Comparison of ENCODE assay signal across 16 cellular contexts in the genomic region with DNA sequence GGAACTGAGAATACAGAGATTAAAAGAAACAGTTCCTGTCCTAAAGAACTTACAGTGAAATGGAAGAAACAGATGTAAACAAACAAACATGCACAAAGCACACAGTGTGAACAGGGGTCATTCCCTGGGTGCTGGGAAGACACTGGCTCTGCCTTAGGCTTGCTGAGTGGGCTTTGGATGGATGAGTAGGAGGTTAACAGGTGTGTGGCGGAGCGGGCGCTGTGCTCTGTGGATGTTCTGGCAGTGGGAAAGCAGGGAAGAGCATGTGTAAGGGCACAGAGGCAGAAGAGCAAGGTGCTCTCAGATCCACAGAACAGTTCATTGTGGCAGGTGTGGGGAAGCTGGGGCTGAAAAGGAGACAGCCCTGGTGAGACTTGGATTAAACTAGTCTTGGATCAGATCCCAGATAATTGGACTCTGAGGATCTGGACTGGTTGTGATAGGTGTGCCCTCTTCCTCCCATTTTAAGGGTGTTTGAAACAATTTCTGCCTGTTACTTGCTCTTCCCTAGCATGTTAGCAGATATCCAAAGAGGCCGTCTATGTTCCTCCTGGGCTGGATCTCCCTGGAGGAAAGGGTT. TPM values are rescaled to one million over a fixed set of nuclear protein-coding genes. Genes with fewer than 3 reads are reported as not detected.
A peak's percentile ranks its signal among the peaks of the same experiment; 100 is the strongest.
DNase-seq lines count a peak whose midpoint lies in the region; ATAC-seq, FAIRE-seq and TF ChIP-seq lines count a peak whose summit lies in the region.
"Had no signal": no experiment of that assay in that cellular context is flagged by ENCODE, and none has a peak within 500 bp of the region (broad histone marks: within the 10 kb centered on the region; RNA-seq: fewer than 3 reads in every experiment).

No MANE protein-coding gene starts in this region.

- H3K27ac Mint-ChIP-seq in activated naive CD4-positive, alpha-beta T cell treated with anti-CD3 and anti-CD28 coated beads, Interleukin-2, amount 10 ng/mL, durations not matched to agents 7 days and 5 days, result peak overlapping the region; percentile 21
- H3K27ac Mint-ChIP-seq in astrocyte (ENCODE audit: unreplicated experiment) (peak overlapping the region; percentile 67), neural progenitor cell (peak overlapping the region; percentile 81), T-cell (no peak overlapping the region)

- no peaks in the 10 kb centered on the region for H3K27me3 Mint-ChIP-seq in activated naive CD4-positive, alpha-beta T cell treated with anti-CD3 and anti-CD28 coated beads, Interleukin-2, amount 10 ng/mL, durations not matched to agents 7 days and 5 days
- H3K27me3 Mint-ChIP-seq in astrocyte (ENCODE audit: low read depth, unreplicated experiment) (no peaks in the 10 kb centered on the region), neural progenitor cell (ENCODE audit: insufficient read depth, low read depth) (no peaks in the 10 kb centered on the region), T-cell (no peaks in the 10 kb centered on the region)

- no peaks in the 10 kb centered on the region for H3F3A ChIP-seq in neural progenitor cell (ENCODE audit: low read depth)

- no peak overlapping the region for H3K4me2 ChIP-seq in astrocyte (ENCODE audit: low read length)
- H3K4me2 ChIP-seq in neural progenitor cell, result no peak overlapping the region
- H3K4me2 ChIP-seq: PC-9 had no signal

- H3K27ac ChIP-seq in HEK293 (ENCODE audit: extremely low read depth, low read depth, low read length) (peak overlapping the region; percentile 29), astrocyte (ENCODE audit: low read depth, low read length) (no peak overlapping the region), neural progenitor cell (no peak overlapping the region)
- H3K27ac ChIP-seq: PC-9 had no signal

- H3K9ac ChIP-seq in astrocyte (ENCODE audit: low read length) (peak overlapping the region; percentile 14), neural progenitor cell (no peak overlapping the region)

- H3K79me2 ChIP-seq in astrocyte (ENCODE audit: insufficient read depth, low read length) (peaks cover 18% of the 10 kb centered on the region), neural progenitor cell (ENCODE audit: low read depth) (peaks cover 31% of the 10 kb centered on the region)

- CTCF ChIA-PET in activated naive CD4-positive, alpha-beta T cell treated with anti-CD3 and anti-CD28 coated beads, Interleukin-2, amount 10 ng/mL, durations not matched to agents 7 days and 5 days (lab: Charles Lee), result interaction anchor here (1.1 to 3.7 kb wide), 5 partner anchors 8 to 66 kb away, joined by 3 to 17 read pairs (median 6); partner anchors contain the start of gene TMUB2
- CTCF ChIA-PET in HEK293 (lab: Yijun Ruan, JAX) (interaction anchor here (1.0 to 3.1 kb wide), 8 partner anchors 9 to 66 kb away, joined by 5 to 16 read pairs (median 8); partner anchors contain the start of gene TMUB2), T-cell (lab: Charles Lee) (no interaction called here)

- no peak overlapping the region for H2AFZ ChIP-seq in astrocyte (ENCODE audit: low read depth, low read length)
- H2AFZ ChIP-seq in neural progenitor cell (replicated peaks), result no peak overlapping the region
- H2AFZ ChIP-seq: PC-9 had no signal

- H3K4me3 ChIP-seq in HEK293 (ENCODE audit: low read depth, low read length) (no peak overlapping the region), astrocyte (ENCODE audit: insufficient read depth, low read depth, low read length) (no peak overlapping the region), neural progenitor cell (no peak overlapping the region)
- H3K4me3 ChIP-seq: PC-9 had no signal

- no peak overlapping the region for H3K4me3 Mint-ChIP-seq in activated naive CD4-positive, alpha-beta T cell treated with anti-CD3 and anti-CD28 coated beads, Interleukin-2, amount 10 ng/mL, durations not matched to agents 7 days and 5 days
- no peak overlapping the region for H3K4me3 Mint-ChIP-seq in astrocyte (ENCODE audit: unreplicated experiment)
- H3K4me3 Mint-ChIP-seq in neural progenitor cell, result no peak overlapping the region
- no peak overlapping the region for H3K4me3 Mint-ChIP-seq in T-cell
- H3K4me3 Mint-ChIP-seq: CD8-positive, alpha-beta memory T cell had no signal

- ATAC-seq in T-cell (replicated peaks in 1 of 4) (no peak), HG02588 (IDR thresholded peaks at IDR 0.05; ENCODE audit: unreplicated experiment) (no peak)
- ATAC-seq: SK-N-SH treated with all-trans-retinoic acid at 6 μM for 48 hours had no signal

- H3K9me3 Mint-ChIP-seq in activated naive CD4-positive, alpha-beta T cell treated with anti-CD3 and anti-CD28 coated beads, Interleukin-2, amount 10 ng/mL, durations not matched to agents 7 days and 5 days, result no peaks in the 10 kb centered on the region
- H3K9me3 Mint-ChIP-seq in astrocyte (ENCODE audit: unreplicated experiment) (no peaks in the 10 kb centered on the region), neural progenitor cell (no peaks in the 10 kb centered on the region), T-cell (no peaks in the 10 kb centered on the region)
- H3K9me3 Mint-ChIP-seq: CD8-positive, alpha-beta memory T cell had no signal

- H3K9me3 ChIP-seq in HEK293 (ENCODE audit: control insufficient read depth, insufficient read depth, low read depth, low read length) (no peaks in the 10 kb centered on the region), astrocyte (ENCODE audit: insufficient read depth, low read depth, low read length) (no peaks in the 10 kb centered on the region), neural progenitor cell (ENCODE audit: low read depth) (no peaks in the 10 kb centered on the region)

- no peak for DNase-seq in activated naive CD4-positive, alpha-beta T cell treated with anti-CD3 and anti-CD28 coated beads, Interleukin-2, amount 10 ng/mL, durations not matched to agents 7 days and 5 days
- no peak for DNase-seq in activated naive CD4-positive, alpha-beta T cell treated with Interleukin-2 at 50 U/mL for 16 hours
- DNase-seq in astrocyte (ENCODE audit: low read depth), result no peak
- DNase-seq in neural progenitor cell (ENCODE audit: low spot score), result no peak
- DNase-seq in T-cell, result no peak
- DNase-seq in kidney glomerular epithelial cell (lab: John Stamatoyannopoulos, UW), result no peak
- DNase-seq: CD8-positive, alpha-beta memory T cell; EL; Kasumi-1; NCI-H226; NCI-H526 treated with DMSO at 0.1 percent for 48 hours; PC-9 had no signal

- TF ChIP-seq CTCF in HEK293 (tag by site-specific recombination; IDR thresholded peaks at IDR 0.05) (no peak), astrocyte (IDR thresholded peaks at IDR 0.05; ENCODE audit: insufficient read depth, low read depth, low read length) (no peak), neural progenitor cell (IDR thresholded peaks at IDR 0.05) (no peak)

- no peaks in the 10 kb centered on the region for H4K20me1 ChIP-seq in astrocyte (ENCODE audit: insufficient read depth, low read length)
- no peaks in the 10 kb centered on the region for H4K20me1 ChIP-seq in neural progenitor cell (ENCODE audit: low read depth)

- H3K36me3 ChIP-seq in HEK293 (ENCODE audit: control insufficient read depth in 2 of 2, insufficient read depth in 1 of 2, low read length in 2 of 2), result peaks cover 65 to 87% of the 10 kb centered on the region in 2 experiments
- peaks cover 17% of the 10 kb centered on the region for H3K36me3 ChIP-seq in astrocyte (ENCODE audit: insufficient read depth, low read length)
- no peaks in the 10 kb centered on the region for H3K36me3 ChIP-seq in neural progenitor cell

- peaks cover 16% of the 10 kb centered on the region for H3K4me1 Mint-ChIP-seq in activated naive CD4-positive, alpha-beta T cell treated with anti-CD3 and anti-CD28 coated beads, Interleukin-2, amount 10 ng/mL, durations not matched to agents 7 days and 5 days
- peaks cover 22% of the 10 kb centered on the region for H3K4me1 Mint-ChIP-seq in astrocyte (ENCODE audit: low read depth, unreplicated experiment)
- H3K4me1 Mint-ChIP-seq in neural progenitor cell, result no peaks in the 10 kb centered on the region
- peaks cover 0 to 4% (median 0%) of the 10 kb centered on the region in 3 donors for H3K4me1 Mint-ChIP-seq in T-cell
- H3K4me1 Mint-ChIP-seq: CD8-positive, alpha-beta memory T cell had no signal

- POLR2A ChIA-PET in HEK293 (lab: Yijun Ruan, JAX) (interaction anchor here (0.5 kb wide), 1 partner anchor 426 kb away, joined by 3 read pairs; no protein-coding TSS in a partner anchor), T-cell (lab: Charles Lee) (no interaction called here)

- peaks cover 3% of the 10 kb centered on the region; the same call in 1 of the 2 replicates for H3K4me1 ChIP-seq in HEK293 (ENCODE audit: control insufficient read depth, insufficient read depth, low read length)
- no peaks in the 10 kb centered on the region for H3K4me1 ChIP-seq in astrocyte (ENCODE audit: insufficient read depth, low read length)
- H3K4me1 ChIP-seq in neural progenitor cell, result no peaks in the 10 kb centered on the region

- H3K27me3 ChIP-seq in astrocyte (ENCODE audit: insufficient read depth, low read length) (no peaks in the 10 kb centered on the region), neural progenitor cell (no peaks in the 10 kb centered on the region)

- H3K36me3 Mint-ChIP-seq in activated naive CD4-positive, alpha-beta T cell treated with anti-CD3 and anti-CD28 coated beads, Interleukin-2, amount 10 ng/mL, durations not matched to agents 7 days and 5 days, result peaks cover 32% of the 10 kb centered on the region
- H3K36me3 Mint-ChIP-seq in astrocyte (ENCODE audit: low read depth, unreplicated experiment), result peaks cover 2% of the 10 kb centered on the region
- peaks cover 20% of the 10 kb centered on the region for H3K36me3 Mint-ChIP-seq in neural progenitor cell
- H3K36me3 Mint-ChIP-seq in T-cell, result no peaks in the 10 kb centered on the region
- H3K36me3 Mint-ChIP-seq: CD8-positive, alpha-beta memory T cell had no signal

- no peak for FAIRE-seq in astrocyte (lab: Jason Lieb, UNC)

TF ChIP-seq in HEK293, 187 proteins besides CTCF, POLR2A, EP300 and RAD21 (continues in another document):
- peak; percentile 46 for TF ChIP-seq ZNF623 (tag by site-specific recombination; IDR thresholded peaks at IDR 0.05)
- TF ChIP-seq ZNF600 (tag by site-specific recombination; IDR thresholded peaks at IDR 0.05), result peak; percentile 86
- TF ChIP-seq ZNF529 (tag by site-specific recombination; IDR thresholded peaks at IDR 0.05; ENCODE audit: insufficient replicate concordance), result no peak
- peak; percentile 64; the same call in 1 of the 2 replicates for TF ChIP-seq SCRT1 (tag by site-specific recombination; IDR thresholded peaks at IDR 0.05; ENCODE audit: borderline replicate concordance)

RNA-seq across cellular contexts. Expression of gene HROB, which starts 8.1 kb away (rescaled TPM):
- total RNA-seq in astrocyte (1.6 and 2.3 TPM in 2 replicates), neural progenitor cell (ENCODE audit: low replicate concordance) (6.5 and 11.0 TPM in 2 replicates), T-cell (1 to 10 TPM in 4 of 5 donors, under 1 TPM in 1; 0.73 to 3.4 (median 1.1) TPM)

RNA-seq across cellular contexts. Expression of gene ASB16, which starts 20.7 kb away (rescaled TPM):
- total RNA-seq in astrocyte (not detected in 2 replicates), neural progenitor cell (ENCODE audit: low replicate concordance) (not detected in 2 replicates), T-cell (under 1 TPM in 1 of 5 donors, not detected in 4; 0.15 TPM)
- total RNA-seq: H4, PC-9 had no signal

RNA-seq across cellular contexts. Expression of gene HDAC5, which starts 26.4 kb away (rescaled TPM):
- total RNA-seq in astrocyte, result 18.7 and 21.6 TPM in 2 replicates
- 23.6 and 71.0 TPM in 2 replicates for total RNA-seq in neural progenitor cell (ENCODE audit: low replicate concordance)
- 10 to 100 TPM; 68.6 to 81.4 (median 72.8) TPM for total RNA-seq in T-cell

RNA-seq across cellular contexts. Expression of gene TMUB2, which starts 36.9 kb away (rescaled TPM):
- 28.2 and 28.8 TPM in 2 replicates for total RNA-seq in astrocyte
- total RNA-seq in neural progenitor cell (ENCODE audit: low replicate concordance), result 16.6 and 26.3 TPM in 2 replicates
- 10 to 100 TPM; 42.0 to 46.6 (median 43.0) TPM for total RNA-seq in T-cell

RNA-seq across cellular contexts. Expression of gene ATXN7L3, which starts 49.8 kb away (rescaled TPM):
- total RNA-seq in astrocyte (87.0 and 96.0 TPM in 2 replicates), neural progenitor cell (ENCODE audit: low replicate concordance) (38.9 and 73.6 TPM in 2 replicates), T-cell (100 to 1,000 TPM; 101 to 130 (median 125) TPM)

Comparison
In these comparisons a context has a peak if more than half of its experiments do, and no peak if none do; other contexts are left out.
1. H3K27ac Mint-ChIP-seq: peak in activated naive CD4-positive, alpha-beta T cell treated with anti-CD3 and anti-CD28 coated beads, Interleukin-2, amount 10 ng/mL, durations not matched to agents 7 days and 5 days (single experiment), astrocyte (single experiment) and neural progenitor cell (single experiment); none in T-cell (0 of 2).
2. CTCF ChIA-PET loops: an anchor here in activated naive CD4-positive, alpha-beta T cell treated with anti-CD3 and anti-CD28 coated beads, Interleukin-2, amount 10 ng/mL, durations not matched to agents 7 days and 5 days (1.1 to 3.7 kb wide) and HEK293 (1.0 to 3.1 kb wide); none called in T-cell.